ENCODE assay signal across 15 cellular contexts in the genomic region with DNA sequence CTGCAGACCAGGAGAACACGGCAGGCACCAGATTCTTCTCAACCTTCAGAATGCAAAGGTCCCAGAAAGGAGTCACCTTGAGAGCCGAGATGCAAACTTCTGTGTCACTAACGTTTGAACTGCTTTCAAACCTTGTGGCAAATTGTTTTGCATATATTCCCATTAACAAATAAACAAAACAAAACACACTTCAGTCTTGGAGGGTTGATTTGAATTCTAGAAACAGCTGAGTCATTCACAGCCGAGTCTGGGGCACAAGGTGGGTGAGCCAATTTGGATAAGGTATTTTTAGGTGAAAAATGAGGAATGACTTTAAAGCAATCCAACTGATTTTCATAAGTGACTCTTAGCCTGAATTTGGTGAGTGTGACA. TPM values are rescaled to one million over a fixed set of nuclear protein-coding genes. Genes with fewer than 3 reads are reported as not detected.
DNase-seq lines count a peak whose midpoint lies in the region; ATAC-seq and TF ChIP-seq lines count a peak whose summit lies in the region.
"Had no signal": no experiment of that assay in that cellular context is flagged by ENCODE, and none has a peak within 500 bp of the region (broad histone marks: within the 10 kb centered on the region; RNA-seq: fewer than 3 reads in every experiment).

No MANE protein-coding gene starts in this region.

- H3K4me1 ChIP-seq in SK-N-SH (ENCODE audit: control insufficient read depth in 1 of 2, insufficient read depth in 2 of 2, low read depth in 1 of 2, low read length in 1 of 2) = peaks cover 17 to 21% of the 10 kb centered on the region in 2 experiments; a peak in 2 of 4 replicates
- H3K4me1 ChIP-seq in smooth muscle cell (ENCODE audit: low read depth) = peaks cover 8% of the 10 kb centered on the region
- H3K4me1 ChIP-seq: HAP-1 had no signal

- TF ChIP-seq CTCF in SK-N-SH (IDR thresholded peaks at IDR 0.05) (no peak), smooth muscle cell (IDR thresholded peaks at IDR 0.05; ENCODE audit: borderline replicate concordance, insufficient read depth, poor library complexity, severe bottlenecking) (no peak)

- no peaks in the 10 kb centered on the region for H3K4me1 Mint-ChIP-seq in activated naive CD4-positive, alpha-beta T cell treated with anti-CD3 and anti-CD28 coated beads for 36 hours (ENCODE audit: low read depth)

- H3K4me2 ChIP-seq in SK-N-SH = no peak overlapping the region
- H3K4me2 ChIP-seq in smooth muscle cell = peak overlapping the region; percentile 59

- ATAC-seq in GM19463 (IDR thresholded peaks at IDR 0.05; ENCODE audit: unreplicated experiment) (peak; percentile 40), HG02884 (IDR thresholded peaks at IDR 0.05; ENCODE audit: unreplicated experiment) (peak; percentile 43), GM21515 (IDR thresholded peaks at IDR 0.05; ENCODE audit: unreplicated experiment) (no peak)
- ATAC-seq: GM12878 had no signal

- no peak for TF ChIP-seq RAD21 in SK-N-SH (IDR thresholded peaks at IDR 0.05; ENCODE audit: low read length)

- TF ChIP-seq EP300 in SK-N-SH (IDR thresholded peaks at IDR 0.05; ENCODE audit: borderline replicate concordance in 1 of 2, low read depth in 1 of 2, low read length in 1 of 2) = no peak

- intact Hi-C loops in activated naive CD4-positive, alpha-beta T cell treated with anti-CD3 and anti-CD28 coated beads for 36 hours (cut with micrococcal nuclease) = no loop called here

- H3K27me3 Mint-ChIP-seq in activated naive CD4-positive, alpha-beta T cell treated with anti-CD3 and anti-CD28 coated beads for 36 hours (ENCODE audit: low read depth) = no peaks in the 10 kb centered on the region

- H3K27ac ChIP-seq in SK-N-SH (ENCODE audit: low read depth in 2 of 2, low read length in 1 of 2) (peak overlapping the region; percentile 36 to 71), smooth muscle cell (ENCODE audit: low read depth) (peak overlapping the region; percentile 6)
- H3K27ac ChIP-seq: coronary artery, thoracic aorta had no signal

- WGBS in SK-N-SH (ENCODE audit: low lambda C conversion rate) = 57% methylated on average over 4 of the region's 4 CpGs
- 44% methylated on average over 4 of the region's 4 CpGs for WGBS in smooth muscle cell (ENCODE audit: low lambda C conversion rate)

- no peak overlapping the region for H3K4me3 Mint-ChIP-seq in activated naive CD4-positive, alpha-beta T cell treated with anti-CD3 and anti-CD28 coated beads for 36 hours
- H3K4me3 Mint-ChIP-seq: IgD-negative memory B cell had no signal

- H3K27me3 ChIP-seq in SK-N-SH (ENCODE audit: insufficient read depth) = no peaks in the 10 kb centered on the region
- H3K27me3 ChIP-seq in smooth muscle cell (ENCODE audit: low read depth) = no peaks in the 10 kb centered on the region

- H3K36me3 ChIP-seq in SK-N-SH (replicated peaks in 1 of 2; ENCODE audit: control insufficient read depth in 1 of 2, insufficient read depth in 2 of 2, low read length in 1 of 2) (no peaks in the 10 kb centered on the region), smooth muscle cell (ENCODE audit: low read depth) (no peaks in the 10 kb centered on the region)
- H3K36me3 ChIP-seq: HAP-1, thoracic aorta had no signal

- CTCF ChIA-PET in SK-N-SH (lab: Yijun Ruan, JAX) = interaction anchor here (0.6 kb wide), 1 partner anchor 100 kb away, joined by 3 read pairs; no protein-coding TSS in a partner anchor
- CTCF ChIA-PET in activated naive CD4-positive, alpha-beta T cell treated with anti-CD3 and anti-CD28 coated beads for 36 hours (lab: Charles Lee) = interaction anchor here (0.9 kb wide), 1 partner anchor 177 kb away, joined by 3 read pairs; no protein-coding TSS in a partner anchor

- H3F3A ChIP-seq in SK-N-SH (replicated peaks; ENCODE audit: insufficient read depth) (peaks cover 31% of the 10 kb centered on the region), smooth muscle cell (ENCODE audit: low read depth) (no peaks in the 10 kb centered on the region)

- H3K9me3 ChIP-seq in SK-N-SH (no peaks in the 10 kb centered on the region), smooth muscle cell (replicated peaks; ENCODE audit: low read depth) (no peaks in the 10 kb centered on the region)
- H3K9me3 ChIP-seq: HAP-1, thoracic aorta had no signal

- POLR2A ChIA-PET in SK-N-SH (lab: Yijun Ruan, JAX) = no interaction called here

- peaks cover 10% of the 10 kb centered on the region for H3K9me3 Mint-ChIP-seq in activated naive CD4-positive, alpha-beta T cell treated with anti-CD3 and anti-CD28 coated beads for 36 hours

- H4K20me1 ChIP-seq in SK-N-SH (ENCODE audit: insufficient read depth) (no peaks in the 10 kb centered on the region), smooth muscle cell (ENCODE audit: low read depth) (no peaks in the 10 kb centered on the region)

- no peak for DNase-seq in SK-N-SH
- DNase-seq in smooth muscle cell (lab: John Stamatoyannopoulos, UW; ENCODE audit: unreplicated experiment) = no peak
- DNase-seq in germinal center (ENCODE audit: low spot score) = no peak
- DNase-seq in activated naive CD4-positive, alpha-beta T cell treated with anti-CD3 and anti-CD28 coated beads for 36 hours = no peak
- DNase-seq: activated effector memory CD4-positive, alpha-beta T cell treated with Interleukin-2 at 50 U/mL for 16 hours; NCI-H1105 treated with DMSO at 0.1 percent for 48 hours had no signal

- H3K36me3 Mint-ChIP-seq in activated naive CD4-positive, alpha-beta T cell treated with anti-CD3 and anti-CD28 coated beads for 36 hours (ENCODE audit: low read depth) = no peaks in the 10 kb centered on the region

- no peak overlapping the region for H3K4me3 ChIP-seq in SK-N-SH (ENCODE audit: low read depth in 2 of 2, low read length in 1 of 2)
- no peak overlapping the region for H3K4me3 ChIP-seq in smooth muscle cell
- H3K4me3 ChIP-seq: coronary artery, GM12878, HAP-1, thoracic aorta had no signal

- H3K79me2 ChIP-seq in SK-N-SH (ENCODE audit: insufficient read depth) = no peaks in the 10 kb centered on the region
- H3K79me2 ChIP-seq in smooth muscle cell (ENCODE audit: low read depth) = no peaks in the 10 kb centered on the region

- no peaks in the 10 kb centered on the region for H3K9me2 ChIP-seq in SK-N-SH

- peak overlapping the region; percentile 53; the same call in 1 of the 2 replicates for H2AFZ ChIP-seq in SK-N-SH (ENCODE audit: low read depth)
- H2AFZ ChIP-seq in smooth muscle cell (ENCODE audit: low read depth) = no peak overlapping the region

- H3K27ac Mint-ChIP-seq in activated naive CD4-positive, alpha-beta T cell treated with anti-CD3 and anti-CD28 coated beads for 36 hours = no peak overlapping the region
- H3K27ac Mint-ChIP-seq: IgD-negative memory B cell had no signal

- H3K9ac ChIP-seq in SK-N-SH = no peak overlapping the region; the same call in 1 of the 2 replicates
- H3K9ac ChIP-seq in smooth muscle cell (ENCODE audit: low read depth) = no peak overlapping the region

TF ChIP-seq in SK-N-SH, 30 proteins besides CTCF, POLR2A, EP300 and RAD21:
- no peak for TF ChIP-seq POLR2AphosphoS5 (IDR thresholded peaks at IDR 0.05; ENCODE audit: low read depth, low read length)
- TF ChIP-seq GATA2 (CRISPR knock-in tag; IDR thresholded peaks at IDR 0.05) = no peak
- no peak for TF ChIP-seq FOXM1 (IDR thresholded peaks at IDR 0.05; ENCODE audit: low read depth)
- no peak for TF ChIP-seq FOXJ3 (CRISPR knock-in tag; IDR thresholded peaks at IDR 0.05)
- no peak for TF ChIP-seq MEF2A (IDR thresholded peaks at IDR 0.05; ENCODE audit: borderline replicate concordance, low read depth)
- TF ChIP-seq MXI1 (IDR thresholded peaks at IDR 0.05; ENCODE audit: low read depth, low read length) = no peak
- no peak for TF ChIP-seq NRF1 (IDR thresholded peaks at IDR 0.05; ENCODE audit: low read depth, low read length)
- TF ChIP-seq FOSL2 (IDR thresholded peaks at IDR 0.05; ENCODE audit: borderline replicate concordance, low read depth) = no peak
TF ChIP-seq in SK-N-SH: peak in this region for 0.

RNA-seq across cellular contexts. Expression of gene ANKRD33B, which starts 38.8 kb away (rescaled TPM):
- polyA plus RNA-seq in SK-N-SH (2012; rRNA removed) (1.8 and 1.9 TPM in 2 replicates), smooth muscle cell (1.1 and 1.2 TPM in 2 replicates)
- polyA plus RNA-seq in SK-N-SH (2012; cell fraction: cytosol; rRNA removed) = 1.2 and 1.7 TPM in 2 replicates
- polyA plus RNA-seq in SK-N-SH (2012; cell fraction: nucleus; rRNA removed) = 4.3 and 7.0 TPM in 2 replicates
- 2.2 TPM in 2 replicates for total RNA-seq in smooth muscle cell
- total RNA-seq in activated naive CD4-positive, alpha-beta T cell treated with anti-CD3 and anti-CD28 coated beads for 36 hours = 1 to 10 TPM; 1.9 to 2.5 TPM
- polyA plus RNA-seq: CD14-positive monocyte had no signal
